Comparison of ENCODE assay signal across 21 cellular contexts in the genomic region with DNA sequence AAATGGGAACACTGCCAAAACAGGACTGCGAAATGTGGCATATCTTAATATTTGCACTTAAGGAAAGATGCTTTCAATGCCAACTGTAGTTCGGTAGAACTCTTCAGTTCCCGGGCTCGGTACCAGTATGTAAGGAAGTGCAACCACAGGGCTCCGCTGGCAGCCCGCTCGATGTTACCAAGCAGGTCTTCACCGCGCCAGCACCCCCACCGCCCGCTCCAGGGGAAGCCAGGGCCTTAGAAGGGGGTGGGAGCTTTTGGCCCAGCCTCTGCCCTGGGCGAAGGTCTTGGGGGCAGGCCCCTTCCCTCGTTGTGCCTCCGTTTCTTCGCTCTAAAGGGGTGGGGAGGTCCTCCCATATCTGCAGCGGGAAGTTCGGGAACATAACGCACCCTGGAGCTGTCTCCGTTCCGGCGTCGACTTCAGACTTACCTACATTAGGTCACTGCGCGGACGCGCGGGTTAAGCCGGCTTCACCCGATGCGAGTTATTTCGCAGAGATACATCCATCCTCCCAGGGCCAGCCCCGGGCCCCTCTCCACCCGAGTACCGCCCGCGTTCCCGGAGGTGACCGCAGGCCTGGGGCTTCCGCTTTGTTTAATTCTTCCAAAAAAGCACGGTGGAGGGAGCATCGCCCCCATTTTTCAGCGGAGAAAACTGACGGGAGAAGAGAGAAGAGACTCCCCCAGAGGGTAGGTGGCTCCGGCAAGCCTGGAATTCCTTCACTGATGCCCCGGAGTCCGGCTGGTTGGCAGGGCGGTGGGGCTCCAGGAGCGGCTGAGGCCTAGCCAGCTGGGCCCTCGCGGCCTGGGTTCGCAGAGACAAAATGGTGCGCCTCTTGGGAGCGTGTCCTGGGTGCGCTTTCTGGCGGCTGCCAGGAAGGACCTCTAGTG. TPM values are rescaled to one million over a fixed set of nuclear protein-coding genes. Genes with fewer than 3 reads are reported as not detected.
DNase-seq lines count a peak whose midpoint lies in the region; ATAC-seq, FAIRE-seq and TF ChIP-seq lines count a peak whose summit lies in the region.
"Had no signal": no experiment of that assay in that cellular context is flagged by ENCODE, and none has a peak within 500 bp of the region (broad histone marks: within the 10 kb centered on the region; RNA-seq: fewer than 3 reads in every experiment).

No MANE protein-coding gene starts in this region.

- TF ChIP-seq POLR2A in suprapubic skin (IDR thresholded peaks at IDR 0.05) (no peak), upper lobe of left lung (IDR thresholded peaks at IDR 0.05) (no peak)

- DNase-seq in left ventricle myocardium inferior (no peak), heart right ventricle (no peak), astrocyte (ENCODE audit: low read depth) (no peak), suprapubic skin (ENCODE audit: low spot score in 2 of 2) (no peak), cerebellar nuclear complex (lab: John Stamatoyannopoulos, UW) (no peak), upper lobe of left lung (no peak), NAMALWA (ENCODE audit: low spot score) (no peak)
- DNase-seq: activated CD4-positive, alpha-beta memory T cell treated with anti-CD3 and anti-CD28 coated beads for 36 hours; CD8-positive, alpha-beta memory T cell; DND-41; gastrocnemius medialis; left lung; sigmoid colon; stimulated activated naive CD4-positive, alpha-beta T cell had no signal

- FAIRE-seq in astrocyte (lab: Jason Lieb, UNC) = no peak
- FAIRE-seq: bronchial epithelial cell had no signal

- no peaks in the 10 kb centered on the region for H4K20me1 ChIP-seq in astrocyte (ENCODE audit: insufficient read depth, low read length)

- no peaks in the 10 kb centered on the region for H3K79me2 ChIP-seq in astrocyte (ENCODE audit: insufficient read depth, low read length)

- no peaks in the 10 kb centered on the region for H3K9me3 ChIP-seq in left ventricle myocardium inferior (replicated peaks)
- no peaks in the 10 kb centered on the region for H3K9me3 ChIP-seq in heart right ventricle
- H3K9me3 ChIP-seq in astrocyte (ENCODE audit: insufficient read depth, low read depth, low read length) = no peaks in the 10 kb centered on the region
- no peaks in the 10 kb centered on the region for H3K9me3 ChIP-seq in mesodermal cell (ENCODE audit: control insufficient read depth, low read length)
- no peaks in the 10 kb centered on the region for H3K9me3 ChIP-seq in suprapubic skin
- no peaks in the 10 kb centered on the region for H3K9me3 ChIP-seq in upper lobe of left lung
- H3K9me3 ChIP-seq: gastrocnemius medialis, left lung, sigmoid colon, tibial nerve had no signal

- no peak for ATAC-seq in heart right ventricle
- ATAC-seq in upper lobe of left lung (ENCODE audit: low FRiP score in 2 of 2) = no peak
- ATAC-seq: gastrocnemius medialis, Right ventricle myocardium inferior had no signal

- H3K4me1 ChIP-seq in left ventricle myocardium inferior = peaks cover 9% of the 10 kb centered on the region
- H3K4me1 ChIP-seq in heart right ventricle = peaks cover 0 to 10% (median 0%) of the 10 kb centered on the region in 9 donors
- no peaks in the 10 kb centered on the region for H3K4me1 ChIP-seq in astrocyte (ENCODE audit: insufficient read depth, low read length)
- H3K4me1 ChIP-seq in mesodermal cell (ENCODE audit: control insufficient read depth, insufficient read depth, low read length, poor library complexity, severe bottlenecking) = peaks cover 3% of the 10 kb centered on the region
- peaks cover 15% of the 10 kb centered on the region for H3K4me1 ChIP-seq in suprapubic skin
- H3K4me1 ChIP-seq in upper lobe of left lung = peaks cover 0 to 27% (median 5%) of the 10 kb centered on the region in 4 donors
- H3K4me1 ChIP-seq: gastrocnemius medialis had no signal

- H3K27me3 ChIP-seq in left ventricle myocardium inferior (ENCODE audit: low read depth) (peaks cover 100% of the 10 kb centered on the region), heart right ventricle (peaks cover 20 to 98% (median 93%) of the 10 kb centered on the region in 7 donors), astrocyte (ENCODE audit: insufficient read depth, low read length) (peaks cover 71% of the 10 kb centered on the region), suprapubic skin (peaks cover 100% of the 10 kb centered on the region), upper lobe of left lung (peaks cover 0 to 78% (median 23%) of the 10 kb centered on the region in 4 donors)

- peak overlapping the region; percentile 38 for H3K4me3 ChIP-seq in left ventricle myocardium inferior
- no peak overlapping the region for H3K4me3 ChIP-seq in heart right ventricle
- no peak overlapping the region for H3K4me3 ChIP-seq in astrocyte (ENCODE audit: insufficient read depth, low read depth, low read length)
- peak overlapping the region; percentile 5 for H3K4me3 ChIP-seq in mesodermal cell (ENCODE audit: extremely low read depth, insufficient read depth, low read length, poor library complexity, severe bottlenecking)
- H3K4me3 ChIP-seq in suprapubic skin = peak overlapping the region; percentile 32
- H3K4me3 ChIP-seq in upper lobe of left lung = no peak overlapping the region
- H3K4me3 ChIP-seq: gastrocnemius medialis, left lung, tibial nerve had no signal

- no peaks in the 10 kb centered on the region for H3K36me3 ChIP-seq in left ventricle myocardium inferior
- no peaks in the 10 kb centered on the region for H3K36me3 ChIP-seq in heart right ventricle
- no peaks in the 10 kb centered on the region for H3K36me3 ChIP-seq in astrocyte (ENCODE audit: insufficient read depth, low read length)
- no peaks in the 10 kb centered on the region for H3K36me3 ChIP-seq in mesodermal cell (ENCODE audit: control insufficient read depth, insufficient read depth, low read length)
- H3K36me3 ChIP-seq in suprapubic skin = no peaks in the 10 kb centered on the region
- no peaks in the 10 kb centered on the region for H3K36me3 ChIP-seq in upper lobe of left lung
- H3K36me3 ChIP-seq: gastrocnemius medialis, left lung, sigmoid colon, tibial nerve had no signal

- H2AFZ ChIP-seq in astrocyte (ENCODE audit: low read depth, low read length) = no peak overlapping the region

- TF ChIP-seq CTCF in left ventricle myocardium inferior (IDR thresholded peaks at IDR 0.05; ENCODE audit: borderline replicate concordance) = no peak
- TF ChIP-seq CTCF in heart right ventricle (IDR thresholded peaks at IDR 0.05) = no peak
- no peak for TF ChIP-seq CTCF in astrocyte (IDR thresholded peaks at IDR 0.05; ENCODE audit: insufficient read depth, low read depth, low read length)
- TF ChIP-seq CTCF in suprapubic skin (IDR thresholded peaks at IDR 0.05) = no peak
- TF ChIP-seq CTCF in upper lobe of left lung (IDR thresholded peaks at IDR 0.05) = no peak

- H3K4me3 Mint-ChIP-seq in astrocyte (ENCODE audit: unreplicated experiment) = no peak overlapping the region
- H3K4me3 Mint-ChIP-seq: activated CD4-positive, alpha-beta memory T cell treated with anti-CD3 and anti-CD28 coated beads for 36 hours; CD8-positive, alpha-beta memory T cell had no signal

- H3K27ac ChIP-seq in left ventricle myocardium inferior (replicated peaks) = no peak overlapping the region
- no peak overlapping the region for H3K27ac ChIP-seq in heart right ventricle
- H3K27ac ChIP-seq in astrocyte (ENCODE audit: low read depth, low read length) = no peak overlapping the region
- H3K27ac ChIP-seq in mesodermal cell (ENCODE audit: low read depth, low read length, severe bottlenecking) = no peak overlapping the region
- no peak overlapping the region for H3K27ac ChIP-seq in suprapubic skin
- H3K27ac ChIP-seq in upper lobe of left lung = no peak overlapping the region
- H3K27ac ChIP-seq: gastrocnemius medialis, left lung, sigmoid colon, tibial nerve had no signal

- peak overlapping the region; percentile 58 for H3K27ac Mint-ChIP-seq in astrocyte (ENCODE audit: unreplicated experiment)
- H3K27ac Mint-ChIP-seq: activated CD4-positive, alpha-beta memory T cell treated with anti-CD3 and anti-CD28 coated beads for 36 hours; CD8-positive, alpha-beta memory T cell had no signal

- no peak overlapping the region for H3K9ac ChIP-seq in astrocyte (ENCODE audit: low read length)

- WGBS in heart right ventricle, 2 donors = 2% methylated on average over 55 of the region's 55 CpGs
- WGBS in mesodermal cell (ENCODE audit: insufficient coverage in 2 of 2), 2 experiments = 6 to 8% methylated on average over 49 of the region's 55 CpGs
- 6% methylated on average over 30 of the region's 55 CpGs for WGBS in suprapubic skin
- 4 to 7% methylated on average over 27 to 53 of the region's 55 CpGs for WGBS in upper lobe of left lung, 2 donors

- H3K9me3 Mint-ChIP-seq in astrocyte (ENCODE audit: unreplicated experiment) = peaks cover 20% of the 10 kb centered on the region
- H3K9me3 Mint-ChIP-seq: activated CD4-positive, alpha-beta memory T cell treated with anti-CD3 and anti-CD28 coated beads for 36 hours had no signal

- intact Hi-C loops in left ventricle myocardium inferior (cut with micrococcal nuclease) (no loop called here), heart right ventricle (cut with DNase I) (no loop called here)

- no peak overlapping the region for H3K4me2 ChIP-seq in astrocyte (ENCODE audit: low read length)

- H3K4me1 Mint-ChIP-seq in astrocyte (ENCODE audit: low read depth, unreplicated experiment) = no peaks in the 10 kb centered on the region

- H3K36me3 Mint-ChIP-seq in astrocyte (ENCODE audit: low read depth, unreplicated experiment) = peaks cover 6% of the 10 kb centered on the region
- H3K36me3 Mint-ChIP-seq: activated CD4-positive, alpha-beta memory T cell treated with anti-CD3 and anti-CD28 coated beads for 36 hours; CD8-positive, alpha-beta memory T cell had no signal

- peaks cover 78% of the 10 kb centered on the region for H3K27me3 Mint-ChIP-seq in astrocyte (ENCODE audit: low read depth, unreplicated experiment)

- TF ChIP-seq EP300 in suprapubic skin (IDR thresholded peaks at IDR 0.05) (no peak), upper lobe of left lung (IDR thresholded peaks at IDR 0.05) (no peak)

RNA-seq across cellular contexts. Expression of a gene that starts 1.0 kb away (rescaled TPM):
- not detected for total RNA-seq in left ventricle myocardium inferior
- total RNA-seq in heart right ventricle = under 1 TPM in 1 of 10 donors, not detected in 9; 0.15 TPM
- not detected for polyA plus RNA-seq in heart right ventricle
- total RNA-seq in astrocyte = 0.25 TPM in 1 of 2 replicates, not detected in the other
- polyA plus RNA-seq in mesodermal cell (2013, experiment 1 of 2) = 0.44 TPM
- 0.56 TPM for polyA plus RNA-seq in mesodermal cell (2013, experiment 2 of 2)
- not detected for total RNA-seq in suprapubic skin
- not detected for total RNA-seq in upper lobe of left lung
- total RNA-seq: activated CD4-positive, alpha-beta memory T cell treated with anti-CD3 and anti-CD28 coated beads for 36 hours; bronchial epithelial cell; CD8-positive, alpha-beta memory T cell; gastrocnemius medialis; HT1080; left lung; mucosa of gallbladder; OCI-LY7; Right ventricle myocardium inferior had no signal
- polyA plus RNA-seq: CD8-positive, alpha-beta memory T cell; sigmoid colon had no signal

Comparison
In these comparisons a context has a peak if more than half of its experiments do, and no peak if none do; other contexts are left out.
1. H3K4me3 ChIP-seq: peak in left ventricle myocardium inferior (single experiment), mesodermal cell (single experiment) and suprapubic skin (single experiment); none in heart right ventricle (0 of 10), astrocyte (single experiment) and upper lobe of left lung (0 of 4).